15 cellular contexts compared by ENCODE assay signal in the genomic region with DNA sequence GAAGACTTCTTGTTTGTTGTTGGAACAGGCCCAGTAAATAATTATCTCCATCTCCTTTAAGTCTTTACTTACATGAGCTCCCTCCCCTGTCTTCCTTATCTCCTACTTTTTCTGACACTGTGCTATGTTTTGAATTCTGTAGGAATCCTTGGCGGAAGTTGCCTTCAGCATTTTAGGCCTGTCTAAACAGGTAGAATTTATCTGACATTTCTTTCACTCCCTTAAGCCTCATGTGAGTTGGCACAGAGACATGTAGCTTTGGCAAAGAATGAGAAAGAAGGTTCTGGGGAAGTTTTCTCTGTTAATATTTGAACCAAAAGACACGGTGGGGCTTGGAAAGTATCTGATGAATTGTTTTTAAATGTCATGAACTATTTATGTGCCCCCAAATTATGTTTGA. TPM values are rescaled to one million over a fixed set of nuclear protein-coding genes. Genes with fewer than 3 reads are reported as not detected.
DNase-seq lines count a peak whose midpoint lies in the region; FAIRE-seq and TF ChIP-seq lines count a peak whose summit lies in the region.
"Had no signal": no experiment of that assay in that cellular context is flagged by ENCODE, and none has a peak within 500 bp of the region (broad histone marks: within the 10 kb centered on the region; RNA-seq: fewer than 3 reads in every experiment).

No MANE protein-coding gene starts in this region.

- no peak overlapping the region for H3K4ac ChIP-seq in neuronal stem cell (ENCODE audit: low read length)

- H3K79me1 ChIP-seq in neuronal stem cell (ENCODE audit: low read depth, low read length): no peaks in the 10 kb centered on the region

- peak; percentile 90 for DNase-seq in bronchial epithelial cell (ENCODE audit: low read depth)
- no peak for DNase-seq in neuronal stem cell (ENCODE audit: low spot score)
- DNase-seq in NCI-H82 treated with DMSO at 0.1 percent for 48 hours (lab: John Stamatoyannopoulos, UW; ENCODE audit: unreplicated experiment): no peak
- no peak for DNase-seq in GM13977 (ENCODE audit: low spot score)
- no peak for DNase-seq in activated naive CD4-positive, alpha-beta T cell (lab: John Stamatoyannopoulos, UW)
- DNase-seq: activated CD4-positive, CD25-positive, alpha-beta regulatory T cell treated with anti-CD3 and anti-CD28 coated beads, Interleukin-2, amount 50 U/mL, for 72 hours; activated T-cell treated with anti-CD3 and anti-CD28 coated beads, Interleukin-2, amount 50 U/mL, for 1 hour; DMS153; heart left ventricle; left cardiac atrium; NCI-H446; PC-3 had no signal

- H4K91ac ChIP-seq in neuronal stem cell (ENCODE audit: low read depth, low read length, poor library complexity): no peak overlapping the region

- H3K9ac ChIP-seq in BLaER1 (no peak overlapping the region), neuronal stem cell (ENCODE audit: low read depth, low read length, poor library complexity) (no peak overlapping the region)

- no peak overlapping the region for H3K4me3 ChIP-seq in BLaER1
- H3K4me3 ChIP-seq in bronchial epithelial cell (ENCODE audit: low read depth, low read length): no peak overlapping the region
- H3K4me3 ChIP-seq in mesodermal cell (ENCODE audit: extremely low read depth, insufficient read depth, low read length, poor library complexity, severe bottlenecking): no peak overlapping the region
- no peak overlapping the region for H3K4me3 ChIP-seq in neuronal stem cell (ENCODE audit: low read length in 2 of 2)
- H3K4me3 ChIP-seq: heart left ventricle had no signal

- no peak overlapping the region for H2BK120ac ChIP-seq in neuronal stem cell (ENCODE audit: low read depth, low read length)

- no peak overlapping the region for H2BK12ac ChIP-seq in neuronal stem cell (ENCODE audit: low read length)

- H3K9me3 Mint-ChIP-seq in IgD-negative memory B cell: no peaks in the 10 kb centered on the region

- no peaks in the 10 kb centered on the region; the same call in 1 of the 2 replicates for H4K20me1 ChIP-seq in BLaER1

- H3K23ac ChIP-seq in neuronal stem cell (ENCODE audit: low read depth, low read length, poor library complexity): no peak overlapping the region

- H3K36me3 Mint-ChIP-seq in IgD-negative memory B cell: peaks cover 4% of the 10 kb centered on the region

- peak overlapping the region; percentile 48; the same call in 1 of the 2 replicates for H3K4me2 ChIP-seq in BLaER1
- no peak overlapping the region for H3K4me2 ChIP-seq in neuronal stem cell (ENCODE audit: insufficient read depth, low read length, poor library complexity, severe bottlenecking)

- peak overlapping the region in 2 of 4 donors; percentile 13 to 77 for H3K4me3 Mint-ChIP-seq in IgD-negative memory B cell

- 90% methylated on average over 1 of the region's 2 CpGs; no CpG with 5 or more reads in 1 of the 2 experiments for WGBS in mesodermal cell (ENCODE audit: insufficient coverage in 2 of 2), 2 experiments
- no CpG with 5 or more reads among the region's 2 CpGs for WGBS in neuronal stem cell (ENCODE audit: extremely low coverage in 2 of 2, insufficient read length in 2 of 2, insufficient replicate concordance in 1 of 2), 2 donors

- H3K18ac ChIP-seq in neuronal stem cell (ENCODE audit: low read length): no peak overlapping the region

- H2BK5ac ChIP-seq in neuronal stem cell (ENCODE audit: low read length): no peak overlapping the region

- H3K4me1 ChIP-seq in BLaER1 (peaks cover 37% of the 10 kb centered on the region), mesodermal cell (ENCODE audit: control insufficient read depth, insufficient read depth, low read length, poor library complexity, severe bottlenecking) (no peaks in the 10 kb centered on the region), neuronal stem cell (ENCODE audit: control insufficient read depth in 2 of 2, insufficient read depth in 1 of 2, low read depth in 1 of 2, low read length in 2 of 2) (no peaks in the 10 kb centered on the region)

- H3K9me3 ChIP-seq in BLaER1 (no peaks in the 10 kb centered on the region), mesodermal cell (ENCODE audit: control insufficient read depth, low read length) (no peaks in the 10 kb centered on the region), neuronal stem cell (replicated peaks in 1 of 2; ENCODE audit: control insufficient read depth in 2 of 2, insufficient read depth in 1 of 2, low read depth in 1 of 2, low read length in 2 of 2) (peaks cover 0 to 4% of the 10 kb centered on the region in 2 donors)
- H3K9me3 ChIP-seq: heart left ventricle had no signal

- H3K27ac ChIP-seq in BLaER1: no peak overlapping the region
- peak overlapping the region; percentile 16 for H3K27ac ChIP-seq in mesodermal cell (ENCODE audit: low read depth, low read length, severe bottlenecking)
- H3K27ac ChIP-seq in neuronal stem cell (replicated peaks; ENCODE audit: low read length): no peak overlapping the region
- H3K27ac ChIP-seq: heart left ventricle had no signal

- H3K27me3 ChIP-seq in BLaER1: no peaks in the 10 kb centered on the region
- no peaks in the 10 kb centered on the region for H3K27me3 ChIP-seq in bronchial epithelial cell (ENCODE audit: control insufficient read depth, insufficient read depth, low read length)
- H3K27me3 ChIP-seq in neuronal stem cell (ENCODE audit: control insufficient read depth in 3 of 3, insufficient read depth in 3 of 3, low read depth in 1 of 3, low read length in 3 of 3): peaks cover 0 to 5% (median 0%) of the 10 kb centered on the region in 3 experiments

- no peaks in the 10 kb centered on the region for H3K36me3 ChIP-seq in BLaER1
- H3K36me3 ChIP-seq in bronchial epithelial cell (ENCODE audit: control insufficient read depth, insufficient read depth, low read length): no peaks in the 10 kb centered on the region
- H3K36me3 ChIP-seq in mesodermal cell (ENCODE audit: control insufficient read depth, insufficient read depth, low read length): no peaks in the 10 kb centered on the region
- H3K36me3 ChIP-seq in neuronal stem cell (replicated peaks in 1 of 2; ENCODE audit: control insufficient read depth in 2 of 2, insufficient read depth in 2 of 2, low read length in 2 of 2): no peaks in the 10 kb centered on the region
- H3K36me3 ChIP-seq: heart left ventricle had no signal

- H3K27me3 Mint-ChIP-seq in IgD-negative memory B cell: no peaks in the 10 kb centered on the region

- TF ChIP-seq CTCF in bronchial epithelial cell (IDR thresholded peaks at IDR 0.05; ENCODE audit: insufficient read depth, low read length, severe bottlenecking): no peak
- TF ChIP-seq CTCF in GM13977 (IDR thresholded peaks at IDR 0.05; ENCODE audit: extremely low read depth, insufficient read depth, missing control alignments): no peak

- peak overlapping the region in 2 of 3 donors; percentile 13 to 57 for H3K27ac Mint-ChIP-seq in IgD-negative memory B cell

- peaks cover 38 to 45% (median 44%) of the 10 kb centered on the region in 3 donors for H3K4me1 Mint-ChIP-seq in IgD-negative memory B cell

- H3K14ac ChIP-seq in neuronal stem cell (ENCODE audit: low read length): no peak overlapping the region

- no peak overlapping the region for H2BK15ac ChIP-seq in neuronal stem cell (ENCODE audit: low read length)

- FAIRE-seq in bronchial epithelial cell (lab: Jason Lieb, UNC): no peak

- H2AFZ ChIP-seq in neuronal stem cell (ENCODE audit: low read length): no peak overlapping the region

- no peak overlapping the region for H2AK5ac ChIP-seq in neuronal stem cell (ENCODE audit: low read depth, low read length)

- H4K8ac ChIP-seq in neuronal stem cell (ENCODE audit: low read depth, low read length): no peak overlapping the region

- in situ Hi-C loops in GM13977 (cut with MboI; ENCODE audit: low pct_unique_long_range_greater_than_20kb, low sequenced_read_pairs, unreplicated experiment): no loop called here

RNA-seq across cellular contexts. Expression of gene MCTP2, which starts 8.1 kb away (rescaled TPM):
- polyA plus RNA-seq in IgD-negative memory B cell: 12.2 TPM
- total RNA-seq in bronchial epithelial cell: 15.9 and 20.0 TPM in 2 replicates
- 0.63 TPM for polyA plus RNA-seq in mesodermal cell (2013, experiment 1 of 2)
- 0.66 TPM for polyA plus RNA-seq in mesodermal cell (2013, experiment 2 of 2)
- 0.01 TPM for polyA plus RNA-seq in neuronal stem cell (2013, experiment 1 of 2)
- under 0.01 TPM for polyA plus RNA-seq in neuronal stem cell (2013, experiment 2 of 2)
